In the genomic region with DNA sequence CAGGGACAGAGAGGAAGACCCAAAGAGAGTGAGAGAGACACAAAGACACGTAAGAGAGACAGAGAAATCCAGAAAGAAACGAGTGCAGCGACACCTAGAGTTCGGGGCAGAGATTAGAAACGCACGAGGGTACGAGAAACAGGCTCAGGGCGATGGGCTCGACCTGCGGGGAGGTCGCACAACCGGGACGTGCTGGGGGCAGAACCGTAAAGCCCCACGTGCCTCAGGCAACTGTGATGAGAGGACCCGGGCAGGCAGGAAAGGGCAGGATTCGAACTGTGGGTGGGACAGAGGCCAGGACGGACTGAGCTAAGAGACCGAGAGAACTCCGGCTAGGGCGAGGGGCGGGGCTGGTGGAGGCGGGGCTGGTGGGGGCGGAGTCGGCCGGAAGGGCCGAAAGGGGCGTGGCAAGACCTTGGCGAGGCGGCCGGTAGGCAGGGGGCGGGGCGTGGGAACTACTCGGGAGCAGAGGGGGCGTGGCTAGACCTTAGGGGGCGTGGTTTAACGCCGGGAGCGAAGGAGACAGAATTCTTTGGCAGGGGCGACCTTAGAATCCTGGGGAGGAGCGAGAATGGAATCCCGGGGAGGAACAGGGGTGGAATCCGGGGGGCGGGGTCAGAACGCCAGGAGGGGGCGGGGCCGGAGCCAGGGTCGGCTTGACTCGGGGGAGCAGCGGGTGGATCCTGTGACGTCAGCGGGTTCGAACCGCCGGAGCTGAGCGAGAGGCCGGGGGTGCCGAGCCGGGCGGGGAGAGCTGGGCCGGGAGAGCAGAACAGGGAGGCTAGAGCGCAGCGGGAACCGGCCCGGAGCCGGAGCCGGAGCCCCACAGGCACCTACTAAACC, we compare ENCODE assay signal across 1 cellular context.
TF ChIP-seq lines count a peak whose summit lies in the region.

NECTIN2 (plus strand) TSS at position 686 of the 843 bp plus-strand sequence. CDS start 229 bp downstream, outside the sequence.

TF ChIP-seq in A549, 52 proteins besides CTCF, POLR2A, EP300 and RAD21 (continued from another document):
- TF ChIP-seq MYC (IDR thresholded peaks at IDR 0.05; ENCODE audit: borderline replicate concordance, low read length) (peak; percentile 66; the same call in 1 of the 2 replicates), BHLHE40 (IDR thresholded peaks at IDR 0.05; ENCODE audit: low read depth, low read length) (peak; percentile 28; the same call in 1 of the 2 replicates), CHD2 (IDR thresholded peaks at IDR 0.05; ENCODE audit: low read length, partially characterized antibody) (peak; percentile 12), SMC3 (IDR thresholded peaks at IDR 0.05) (peak; percentile 68), ZFP36 (IDR thresholded peaks at IDR 0.05; ENCODE audit: borderline replicate concordance, partially characterized antibody) (peak; percentile 2), RCOR1 (IDR thresholded peaks at IDR 0.05; ENCODE audit: low read depth, low read length) (no peak), MAZ (IDR thresholded peaks at IDR 0.05; ENCODE audit: borderline replicate concordance, low read depth, low read length) (0 out of 2 replicates have a peak, but pooled peaks have one; percentile 13)
- TF ChIP-seq, protein P1, sequence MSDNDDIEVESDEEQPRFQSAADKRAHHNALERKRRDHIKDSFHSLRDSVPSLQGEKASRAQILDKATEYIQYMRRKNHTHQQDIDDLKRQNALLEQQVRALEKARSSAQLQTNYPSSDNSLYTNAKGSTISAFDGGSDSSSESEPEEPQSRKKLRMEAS (IDR thresholded peaks at IDR 0.05): peak; percentile 88
